Comparison of ENCODE assay signal across 9 cellular contexts in genomic region chr19:6108721-6109633, GRCh38. TPM values are rescaled to one million over a fixed set of nuclear protein-coding genes. Genes with fewer than 3 reads are reported as not detected.
DNase-seq lines count a peak whose midpoint lies in the region; ATAC-seq and TF ChIP-seq lines count a peak whose summit lies in the region.
"Had no signal": no experiment of that assay in that cellular context is flagged by ENCODE, and none has a peak within 500 bp of the region (broad histone marks: within the 10 kb centered on the region; RNA-seq: fewer than 3 reads in every experiment).

No MANE protein-coding gene starts in this region.

- H3K27ac Mint-ChIP-seq in natural killer cell treated with Interleukin-12 subunit alpha and Interleukin-12 subunit beta and Interleukin-15 and Interleukin-18, amount 100 ng/mL, for 72 hours, result peak overlapping the region; percentile 62 to 84

- H4K20me1 ChIP-seq in fibroblast of lung (ENCODE audit: control insufficient read depth, extremely low read depth, insufficient read depth, low read length), result no peaks in the 10 kb centered on the region

- peak overlapping the region; percentile 85 for H3K4me2 ChIP-seq in fibroblast of lung (ENCODE audit: extremely low read depth, insufficient read depth, low read length)

- H3K9ac ChIP-seq in fibroblast of lung (ENCODE audit: insufficient read depth, low read length), result peak overlapping the region; percentile 71

- intact Hi-C loops in testis (cut with DNase I; ENCODE audit: low total_unique reads), result no loop called here

- 1% methylated on average over 47 of the region's 47 CpGs for WGBS in testis, 2 donors

- H2AFZ ChIP-seq in fibroblast of lung (ENCODE audit: low read length), result no peak overlapping the region

- no peak for ATAC-seq in natural killer cell treated with Interleukin-12 subunit alpha and Interleukin-12 subunit beta and Interleukin-15 and Interleukin-18, amount 100 ng/mL, for 72 hours
- ATAC-seq in HG03097 (IDR thresholded peaks at IDR 0.05; ENCODE audit: low FRiP score, unreplicated experiment), result no peak

- peak overlapping the region; percentile 95 for H3K4me3 Mint-ChIP-seq in natural killer cell treated with Interleukin-12 subunit alpha and Interleukin-12 subunit beta and Interleukin-15 and Interleukin-18, amount 100 ng/mL, for 72 hours

- no peaks in the 10 kb centered on the region for H3K9me3 ChIP-seq in fibroblast of lung (ENCODE audit: control insufficient read depth, insufficient read depth, low read depth, low read length)
- H3K9me3 ChIP-seq in testis, result no peaks in the 10 kb centered on the region

- H3K4me3 ChIP-seq in fibroblast of lung (replicated peaks in 1 of 4; ENCODE audit: control extremely low read depth in 1 of 4, insufficient read depth in 1 of 4, low read depth in 3 of 4, low read length in 4 of 4) (peak overlapping the region; percentile 50 to 74 (median 64)), testis (peak overlapping the region; percentile 66 to 68)

- TF ChIP-seq CTCF in fibroblast of lung (conservative IDR thresholded peaks at IDR 0.05 in 1 of 2, IDR thresholded peaks at IDR 0.05 in 1 of 2; ENCODE audit: low read depth in 1 of 2, low read length in 2 of 2) (no peak), testis (IDR thresholded peaks at IDR 0.05) (no peak)

- H3K27ac ChIP-seq in fibroblast of lung (ENCODE audit: insufficient read depth, low read length), result peak overlapping the region; percentile 69
- peak overlapping the region; percentile 45 to 73 for H3K27ac ChIP-seq in testis

- H3K27me3 ChIP-seq in fibroblast of lung (ENCODE audit: control insufficient read depth, insufficient read depth, low read length) (no peaks in the 10 kb centered on the region), testis (no peaks in the 10 kb centered on the region)

- H3K27me3 Mint-ChIP-seq in natural killer cell treated with Interleukin-12 subunit alpha and Interleukin-12 subunit beta and Interleukin-15 and Interleukin-18, amount 100 ng/mL, for 72 hours, result peaks cover 21 to 27% of the 10 kb centered on the region in 2 donors

- no peak for TF ChIP-seq POLR2A in testis (IDR thresholded peaks at IDR 0.05)

- no peaks in the 10 kb centered on the region for H3K36me3 Mint-ChIP-seq in natural killer cell treated with Interleukin-12 subunit alpha and Interleukin-12 subunit beta and Interleukin-15 and Interleukin-18, amount 100 ng/mL, for 72 hours

- no peaks in the 10 kb centered on the region for H3K9me3 Mint-ChIP-seq in natural killer cell treated with Interleukin-12 subunit alpha and Interleukin-12 subunit beta and Interleukin-15 and Interleukin-18, amount 100 ng/mL, for 72 hours

- H3K4me1 ChIP-seq in fibroblast of lung (ENCODE audit: control insufficient read depth, extremely low read depth, insufficient read depth, low read length), result peaks cover 6% of the 10 kb centered on the region
- H3K4me1 ChIP-seq in testis, result peaks cover 13% of the 10 kb centered on the region

- DNase-seq in GDM1 (lab: John Stamatoyannopoulos, UW) (peak; percentile 64), NCI-H774 (lab: John Stamatoyannopoulos, UW) (peak; percentile 32), fibroblast of lung (ENCODE audit: low read depth in 2 of 2) (peak; percentile 69 to 75), testis (peak; percentile 54), T1000 (lab: John Stamatoyannopoulos, UW) (no peak)
- peak; percentile 58 to 71 for DNase-seq in activated T-cell treated with anti-CD3 and anti-CD28 coated beads, Interleukin-2, amount 50 U/mL, for 48 hours
- peak; percentile 70 for DNase-seq in natural killer cell treated with Interleukin-12 subunit alpha and Interleukin-12 subunit beta and Interleukin-15 and Interleukin-18, amount 100 ng/mL, for 72 hours (ENCODE audit: low spot score)

- no peaks in the 10 kb centered on the region for H3K79me2 ChIP-seq in fibroblast of lung (ENCODE audit: control insufficient read depth, insufficient read depth, low read length)

- H3K36me3 ChIP-seq in fibroblast of lung (ENCODE audit: control insufficient read depth, insufficient read depth, low read length) (no peaks in the 10 kb centered on the region), testis (ENCODE audit: low read depth, missing control alignments) (no peaks in the 10 kb centered on the region)

- peaks cover 24 to 26% of the 10 kb centered on the region in 2 donors for H3K4me1 Mint-ChIP-seq in natural killer cell treated with Interleukin-12 subunit alpha and Interleukin-12 subunit beta and Interleukin-15 and Interleukin-18, amount 100 ng/mL, for 72 hours (ENCODE audit: low read depth in 2 of 2)

RNA-seq across cellular contexts. Expression of gene RFX2, which starts 1.3 kb away (rescaled TPM):
- total RNA-seq in fibroblast of lung, result 5.9 and 9.6 TPM in 2 replicates
- 2.5 and 4.4 TPM in 2 replicates for polyA plus RNA-seq in fibroblast of lung
- 3.6 and 4.7 TPM in 2 replicates for polyA plus RNA-seq in fibroblast of lung (2012)
- 21.3 and 23.8 TPM in 2 replicates for polyA minus RNA-seq in fibroblast of lung (ENCODE audit: low replicate concordance)
- total RNA-seq in natural killer cell treated with Interleukin-12 subunit alpha and Interleukin-12 subunit beta and Interleukin-15 and Interleukin-18, amount 100 ng/mL, for 72 hours, result 1 to 10 TPM; 6.6 to 6.9 TPM
- 100 to 1,000 TPM in 1 of 2 donors, 10 to 100 TPM in 1; 92.9 to 127 TPM for total RNA-seq in testis
- polyA plus RNA-seq in testis (ENCODE audit: insufficient read depth, low read depth, low replicate concordance), result 197 TPM

RNA-seq across cellular contexts. Expression of gene ACSBG2, which starts 26.5 kb away (rescaled TPM):
- not detected in 2 replicates for total RNA-seq in fibroblast of lung
- polyA plus RNA-seq in fibroblast of lung, result not detected in 2 replicates
- polyA plus RNA-seq in fibroblast of lung (2012), result not detected in 2 replicates
- not detected in 2 replicates for polyA minus RNA-seq in fibroblast of lung (ENCODE audit: low replicate concordance)
- not detected for total RNA-seq in natural killer cell treated with Interleukin-12 subunit alpha and Interleukin-12 subunit beta and Interleukin-15 and Interleukin-18, amount 100 ng/mL, for 72 hours
- total RNA-seq in testis, result 100 to 1,000 TPM in 1 of 2 donors, 10 to 100 TPM in 1; 83.4 to 316 TPM
- 411 TPM for polyA plus RNA-seq in testis (ENCODE audit: insufficient read depth, low read depth, low replicate concordance)
- total RNA-seq: T-helper 2 cell treated with Interferon-gamma antibody and Interleukin-4, amounts not matched to agents 100 ng/mL and 5 ng/mL, for 36 hours had no signal

Comparison
In these comparisons a context has a peak if more than half of its experiments do, and no peak if none do; other contexts are left out.
1. RNA of gene ACSBG2, which starts 26.5 kb away (total RNA-seq): 83.4 to 316 TPM in testis; not detected in fibroblast of lung and not detected in natural killer cell treated with Interleukin-12 subunit alpha and Interleukin-12 subunit beta and Interleukin-15 and Interleukin-18, amount 100 ng/mL, for 72 hours; every median in the first group is over 10 times any median in the second.